ENCODE assay signal across 8 cellular contexts in genomic region chrX:48800574-48801280, GRCh38. TPM values are rescaled to one million over a fixed set of nuclear protein-coding genes. Genes with fewer than 3 reads are reported as not detected.
DNase-seq lines count a peak whose midpoint lies in the region; ATAC-seq, FAIRE-seq and TF ChIP-seq lines count a peak whose summit lies in the region.

No MANE protein-coding gene starts in this region.

- H3K79me2 ChIP-seq in mesendoderm (ENCODE audit: control insufficient read depth, insufficient read depth, low read length): no peaks in the 10 kb centered on the region

- in situ Hi-C loops in IMR-90 (cut with MboI; ENCODE audit: low sequenced_read_pairs): no loop called here

- H2BK15ac ChIP-seq in IMR-90 (ENCODE audit: low read depth, low read length) (no peak overlapping the region), mesendoderm (replicated peaks; ENCODE audit: low read depth) (no peak overlapping the region)

- H3K9ac ChIP-seq in IMR-90 (ENCODE audit: low read depth, low read length) (peak overlapping the region; percentile 54), mesendoderm (ENCODE audit: low read length) (peak overlapping the region; percentile 89)

- 0 out of 2 replicates have a peak overlapping the region, but pooled peaks have one; percentile 93 for H3K56ac ChIP-seq in IMR-90 (ENCODE audit: extremely low read depth, insufficient read depth, low read length)
- peak overlapping the region; percentile 86 for H3K56ac ChIP-seq in mesendoderm (ENCODE audit: low read length)

- peaks cover 13% of the 10 kb centered on the region; the same call in 1 of the 2 replicates for H3K9me1 ChIP-seq in IMR-90 (ENCODE audit: insufficient read depth, low read length)

- H3K18ac ChIP-seq in IMR-90 (ENCODE audit: low read depth, low read length) (peak overlapping the region; percentile 7; the same call in 1 of the 2 replicates), mesendoderm (ENCODE audit: low read length) (no peak overlapping the region)

- no peak for DNase-seq in A549 (ENCODE audit: low read depth in 1 of 2, low spot score in 1 of 2)
- no peak for DNase-seq in IMR-90
- peak in 1 of 4 donors; percentile 5 for DNase-seq in body of pancreas
- peak; percentile 6 for DNase-seq in mesendoderm
- DNase-seq in vagina (ENCODE audit: extremely low spot score in 2 of 2): no peak
- DNase-seq in epidermal melanocyte (ENCODE audit: insufficient read length, low spot score): no peak
- DNase-seq in NCI-H345 (lab: John Stamatoyannopoulos, UW): no peak

- H3K79me1 ChIP-seq in IMR-90 (ENCODE audit: low read depth in 1 of 2, low read length in 2 of 2): peaks cover 0 to 13% of the 10 kb centered on the region in 2 experiments; a peak in 1 of 4 replicates
- H3K79me1 ChIP-seq in mesendoderm (ENCODE audit: low read length): no peaks in the 10 kb centered on the region

- 52% methylated on average over 17 of the region's 17 CpGs for WGBS in A549 (ENCODE audit: missing lambda C conversion rate)
- WGBS in IMR-90 (ENCODE audit: extremely low coverage in 2 of 2, insufficient read length in 1 of 2), 2 experiments: 71% methylated on average over 5 of the region's 17 CpGs; no CpG with 5 or more reads in 1 of the 2 experiments
- 19 to 40% methylated on average over 10 to 17 of the region's 17 CpGs for WGBS in body of pancreas, 2 donors
- no CpG with 5 or more reads among the region's 17 CpGs for WGBS in mesendoderm (ENCODE audit: extremely low coverage, insufficient coverage, low lambda C conversion rate)

- no peaks in the 10 kb centered on the region for H4K20me1 ChIP-seq in IMR-90 (ENCODE audit: insufficient read depth, low read length)

- H2BK20ac ChIP-seq in IMR-90 (ENCODE audit: low read depth, low read length): no peak overlapping the region

- ATAC-seq in A549: no peak
- ATAC-seq in IMR-90 (ENCODE audit: low read depth): no peak
- no peak for ATAC-seq in body of pancreas
- no peak for ATAC-seq in GM19351 (IDR thresholded peaks at IDR 0.05; ENCODE audit: unreplicated experiment)

- peak overlapping the region; percentile 97 for H3K4me2 ChIP-seq in A549
- peak overlapping the region; percentile 87 for H3K4me2 ChIP-seq in IMR-90 (ENCODE audit: low read depth, low read length)
- H3K4me2 ChIP-seq in mesendoderm (ENCODE audit: low read length): peak overlapping the region; percentile 74

- H3K36me3 ChIP-seq in IMR-90 (ENCODE audit: control insufficient read depth, insufficient read depth, low read length): peaks cover 2% of the 10 kb centered on the region; the same call in 1 of the 2 replicates
- H3K36me3 ChIP-seq in body of pancreas (replicated peaks in 1 of 2; ENCODE audit: insufficient read depth in 1 of 2, low read depth in 2 of 2): no peaks in the 10 kb centered on the region
- H3K36me3 ChIP-seq in mesendoderm (ENCODE audit: control insufficient read depth, insufficient read depth, low read length): no peaks in the 10 kb centered on the region
- peaks cover 0 to 11% of the 10 kb centered on the region in 2 donors for H3K36me3 ChIP-seq in vagina

- peak overlapping the region; percentile 96 to 100 for H4K8ac ChIP-seq in IMR-90 (ENCODE audit: low read depth in 2 of 2, low read length in 2 of 2)
- H4K8ac ChIP-seq in mesendoderm (ENCODE audit: low read depth, low read length): no peak overlapping the region

- H3K4ac ChIP-seq in IMR-90 (ENCODE audit: low read depth, low read length): peak overlapping the region; percentile 64
- H3K4ac ChIP-seq in mesendoderm (ENCODE audit: low read depth, low read length): no peak overlapping the region

- H3K14ac ChIP-seq in IMR-90 (replicated peaks; ENCODE audit: low read depth, low read length): peak overlapping the region; percentile 87

- peak overlapping the region; percentile 79 for H4K91ac ChIP-seq in IMR-90 (ENCODE audit: insufficient read depth, low read depth, low read length)

- H4K5ac ChIP-seq in IMR-90 (ENCODE audit: low read depth, low read length) (peak overlapping the region; percentile 92), mesendoderm (ENCODE audit: low read length) (peak overlapping the region; percentile 71)

- H2AK5ac ChIP-seq in IMR-90 (ENCODE audit: low read depth, low read length): peak overlapping the region; percentile 79
- H2AK5ac ChIP-seq in mesendoderm (ENCODE audit: low read length): no peak overlapping the region

- TF ChIP-seq RAD21 in A549 (conservative IDR thresholded peaks at IDR 0.05 in 1 of 2, IDR thresholded peaks at IDR 0.05 in 1 of 2): no peak
- TF ChIP-seq RAD21 in IMR-90 (IDR thresholded peaks at IDR 0.05; ENCODE audit: low read length): no peak

- peak overlapping the region; percentile 96 to 97 for H3K27ac ChIP-seq in A549
- peak overlapping the region; percentile 89 for H3K27ac ChIP-seq in IMR-90 (ENCODE audit: insufficient read depth, low read length)
- peak overlapping the region; percentile 77 to 96 (median 86) for H3K27ac ChIP-seq in body of pancreas
- H3K27ac ChIP-seq in mesendoderm (ENCODE audit: low read depth, low read length): peak overlapping the region; percentile 41
- H3K27ac ChIP-seq in vagina: peak overlapping the region; percentile 88

- intact Hi-C loops in IMR-90 (cut with micrococcal nuclease) (loop anchor here (1.0 to 10.0 kb wide), 3 partner anchors 63 to 906 kb away; no protein-coding TSS in a partner anchor), body of pancreas (cut with DNase I) (no loop called here), vagina (cut with DNase I) (no loop called here)

- H2BK5ac ChIP-seq in IMR-90 (ENCODE audit: low read depth, low read length, poor library complexity, severe bottlenecking) (peak overlapping the region; percentile 88), mesendoderm (ENCODE audit: low read length) (no peak overlapping the region)

- CTCF ChIA-PET in A549 (lab: Yijun Ruan, JAX) (interaction anchor here (1.3 to 1.6 kb wide), 3 partner anchors 39 to 169 kb away, joined by 3 to 4 read pairs (median 4); partner anchors contain the start of gene GLOD5), IMR-90 (lab: Yijun Ruan, JAX) (no interaction called here)

- H3K27me3 ChIP-seq in IMR-90 (ENCODE audit: control insufficient read depth, insufficient read depth, low read length) (no peaks in the 10 kb centered on the region), body of pancreas (no peaks in the 10 kb centered on the region), mesendoderm (ENCODE audit: insufficient read depth, low read length, poor library complexity) (no peaks in the 10 kb centered on the region), vagina (no peaks in the 10 kb centered on the region)

- no peak for TF ChIP-seq POLR2A in A549 (IDR thresholded peaks at IDR 0.05; ENCODE audit: low read length)
- TF ChIP-seq POLR2A in IMR-90 (IDR thresholded peaks at IDR 0.05; ENCODE audit: low read depth, low read length): no peak
- TF ChIP-seq POLR2A in body of pancreas (IDR thresholded peaks at IDR 0.05): peak in 1 of 3 donors; percentile 48
- no peak for TF ChIP-seq POLR2A in vagina (IDR thresholded peaks at IDR 0.05)

- peak overlapping the region; percentile 85 for H2AK9ac ChIP-seq in IMR-90 (replicated peaks; ENCODE audit: low read depth, low read length, poor library complexity)

- H2BK120ac ChIP-seq in IMR-90 (ENCODE audit: low read depth, low read length) (no peak overlapping the region; the same call in 1 of the 2 replicates), mesendoderm (ENCODE audit: low read depth, low read length) (no peak overlapping the region)

- dilution Hi-C loops in IMR-90 (cut with HindIII; ENCODE audit: low sequenced_read_pairs, unreplicated experiment): no loop called here

- peak overlapping the region; percentile 64 for H3K4me3 ChIP-seq in A549
- peak overlapping the region; percentile 79 for H3K4me3 ChIP-seq in IMR-90 (ENCODE audit: insufficient read depth, low read depth, low read length)
- no peak overlapping the region for H3K4me3 ChIP-seq in body of pancreas
- H3K4me3 ChIP-seq in mesendoderm (ENCODE audit: low read length): peak overlapping the region; percentile 58
- peak overlapping the region; percentile 55 to 60 for H3K4me3 ChIP-seq in vagina

- H2AFZ ChIP-seq in IMR-90 (replicated peaks; ENCODE audit: low read length, poor library complexity): peak overlapping the region; percentile 100

- no peak for TF ChIP-seq CTCF in A549 (IDR thresholded peaks at IDR 0.05)
- TF ChIP-seq CTCF in IMR-90 (conservative IDR thresholded peaks at IDR 0.05; ENCODE audit: low read depth, low read length): no peak
- no peak for TF ChIP-seq CTCF in body of pancreas (IDR thresholded peaks at IDR 0.05)
- no peak for TF ChIP-seq CTCF in vagina (IDR thresholded peaks at IDR 0.05)

- no peak for TF ChIP-seq EP300 in A549 (IDR thresholded peaks at IDR 0.05)

- no peak for FAIRE-seq in A549 (lab: Jason Lieb, UNC)

- BruUV-seq in IMR-90 (replicated peaks; lab: Mats Ljungman, UMichigan): no TSS peak

- POLR2A ChIA-PET in A549 (lab: Yijun Ruan, JAX): interaction anchor here (1.1 to 1.6 kb wide), 5 partner anchors 63 to 468 kb away, joined by 4 to 23 read pairs (median 6); partner anchors contain the start of genes OTUD5, RBM3 and SLC35A2
- POLR2A ChIA-PET in IMR-90 (lab: Charles Lee; ENCODE audit: unreplicated experiment): no interaction called here

- H3K4me1 ChIP-seq in A549 (peaks cover 11% of the 10 kb centered on the region), IMR-90 (ENCODE audit: control insufficient read depth, insufficient read depth, low read length) (0 out of 2 replicates have a peak, but pooled peaks cover 3% of the 10 kb centered on the region), body of pancreas (peaks cover 8% of the 10 kb centered on the region), mesendoderm (ENCODE audit: control insufficient read depth, low read depth, low read length) (no peaks in the 10 kb centered on the region), vagina (peaks cover 11% of the 10 kb centered on the region)

- no peaks in the 10 kb centered on the region for H3K9me3 ChIP-seq in A549
- no peaks in the 10 kb centered on the region for H3K9me3 ChIP-seq in IMR-90 (ENCODE audit: control insufficient read depth, insufficient read depth, low read length)
- no peaks in the 10 kb centered on the region for H3K9me3 ChIP-seq in body of pancreas
- H3K9me3 ChIP-seq in vagina: no peaks in the 10 kb centered on the region

- H3K23ac ChIP-seq in IMR-90 (ENCODE audit: low read depth, low read length) (peak overlapping the region; percentile 8; the same call in 1 of the 2 replicates), mesendoderm (ENCODE audit: low read length) (no peak overlapping the region)

RNA-seq across cellular contexts. Expression of gene HDAC6, which starts 1.1 kb away (rescaled TPM):
- polyA plus RNA-seq in A549 (2011; rRNA removed): 50.6 and 53.2 TPM in 2 replicates
- 25.6 and 31.0 TPM in 2 replicates for polyA plus RNA-seq in A549 (2012; cell fraction: cytosol; rRNA removed)
- 190 and 192 TPM in 2 replicates for polyA plus RNA-seq in A549 (2012; cell fraction: nucleus; rRNA removed)
- polyA plus RNA-seq in A549 (2017; fragmentation: RNase III; extraction: RNeasy Plus Mini Kit Qiagen cat#74134 plus additional on column Dnase treatment): 38.9 to 52.4 TPM (median 52.1 TPM) in 3 replicates
- 59.2 and 78.7 TPM in 2 replicates for polyA minus RNA-seq in A549 (2011; rRNA and poly(A)+ RNA removed)
- 14.7 and 16.8 TPM in 2 replicates for total RNA-seq in IMR-90 (2012; rRNA removed)
- polyA plus RNA-seq in IMR-90 (2012; rRNA removed): 26.3 and 27.7 TPM in 2 replicates
- 8.5 and 8.9 TPM in 2 replicates for polyA plus RNA-seq in IMR-90 (2012; cell fraction: cytosol; rRNA removed)
- 273 and 300 TPM in 2 replicates for polyA plus RNA-seq in IMR-90 (2012; cell fraction: nucleus; rRNA removed; ENCODE audit: low replicate concordance)
- total RNA-seq in body of pancreas: 10 to 100 TPM; 34.5 to 75.5 TPM
- polyA plus RNA-seq in mesendoderm (2013, experiment 1 of 2): 31.5 TPM
- 29.5 TPM for polyA plus RNA-seq in mesendoderm (2013, experiment 2 of 2)
- total RNA-seq in vagina: 67.8 TPM

RNA-seq across cellular contexts. Expression of gene GATA1, which starts 14.3 kb away (rescaled TPM):
- polyA plus RNA-seq in A549 (2011; rRNA removed): not detected in 2 replicates
- not detected in 2 replicates for polyA plus RNA-seq in A549 (2012; cell fraction: cytosol; rRNA removed)
- not detected in 2 replicates for polyA plus RNA-seq in A549 (2012; cell fraction: nucleus; rRNA removed)
- polyA plus RNA-seq in A549 (2017; fragmentation: RNase III; extraction: RNeasy Plus Mini Kit Qiagen cat#74134 plus additional on column Dnase treatment): not detected in 3 replicates
- not detected in 2 replicates for polyA minus RNA-seq in A549 (2011; rRNA and poly(A)+ RNA removed)
- total RNA-seq in IMR-90 (2012; rRNA removed): not detected in 2 replicates
- polyA plus RNA-seq in IMR-90 (2012; rRNA removed): not detected in 2 replicates
- not detected in 2 replicates for polyA plus RNA-seq in IMR-90 (2012; cell fraction: cytosol; rRNA removed)
- not detected in 2 replicates for polyA plus RNA-seq in IMR-90 (2012; cell fraction: nucleus; rRNA removed; ENCODE audit: low replicate concordance)
- total RNA-seq in body of pancreas: not detected
- polyA plus RNA-seq in mesendoderm (2013, experiment 1 of 2): not detected
- polyA plus RNA-seq in mesendoderm (2013, experiment 2 of 2): not detected
- 1.2 TPM for total RNA-seq in vagina

RNA-seq across cellular contexts. Expression of gene ERAS, which starts 25.6 kb away (rescaled TPM):
- polyA plus RNA-seq in A549 (2011; rRNA removed) (0.07 TPM in 1 of 2 replicates, not detected in the other), A549 (2017; fragmentation: RNase III; extraction: RNeasy Plus Mini Kit Qiagen cat#74134 plus additional on column Dnase treatment) (0.06 to 0.07 TPM in 2 of 3 replicates, not detected in the other), IMR-90 (2012; rRNA removed) (not detected in 2 replicates)
- 0.10 and 0.11 TPM in 2 replicates for polyA plus RNA-seq in A549 (2012; cell fraction: cytosol; rRNA removed)
- 0.87 and 1.9 TPM in 2 replicates for polyA plus RNA-seq in A549 (2012; cell fraction: nucleus; rRNA removed)
- not detected in 2 replicates for polyA minus RNA-seq in A549 (2011; rRNA and poly(A)+ RNA removed)
- total RNA-seq in IMR-90 (2012; rRNA removed) (not detected in 2 replicates), body of pancreas (not detected), vagina (not detected)
- polyA plus RNA-seq in IMR-90 (2012; cell fraction: cytosol; rRNA removed): not detected in 2 replicates
- polyA plus RNA-seq in IMR-90 (2012; cell fraction: nucleus; rRNA removed; ENCODE audit: low replicate concordance): 0.14 and 0.58 TPM in 2 replicates
- not detected for polyA plus RNA-seq in mesendoderm (2013, experiment 1 of 2)
- not detected for polyA plus RNA-seq in mesendoderm (2013, experiment 2 of 2)

RNA-seq across cellular contexts. Expression of gene PCSK1N, which starts 34.7 kb away (rescaled TPM):
- polyA plus RNA-seq in A549 (2011; rRNA removed): 1.7 and 3.0 TPM in 2 replicates
- polyA plus RNA-seq in A549 (2012; cell fraction: cytosol; rRNA removed): 19.1 and 28.3 TPM in 2 replicates
- polyA plus RNA-seq in A549 (2012; cell fraction: nucleus; rRNA removed): 16.3 and 28.5 TPM in 2 replicates
- 15.9 to 22.9 TPM (median 21.2 TPM) in 3 replicates for polyA plus RNA-seq in A549 (2017; fragmentation: RNase III; extraction: RNeasy Plus Mini Kit Qiagen cat#74134 plus additional on column Dnase treatment)
- polyA minus RNA-seq in A549 (2011; rRNA and poly(A)+ RNA removed): 0.83 and 1.5 TPM in 2 replicates
- not detected in 2 replicates for total RNA-seq in IMR-90 (2012; rRNA removed)
- 0.12 and 0.24 TPM in 2 replicates for polyA plus RNA-seq in IMR-90 (2012; rRNA removed)
- 0.40 and 0.83 TPM in 2 replicates for polyA plus RNA-seq in IMR-90 (2012; cell fraction: cytosol; rRNA removed)
- 0.12 TPM in 1 of 2 replicates, not detected in the other for polyA plus RNA-seq in IMR-90 (2012; cell fraction: nucleus; rRNA removed; ENCODE audit: low replicate concordance)
- 100 to 1,000 TPM; 110 to 196 TPM for total RNA-seq in body of pancreas
- 0.91 TPM for polyA plus RNA-seq in mesendoderm (2013, experiment 1 of 2)
- polyA plus RNA-seq in mesendoderm (2013, experiment 2 of 2): 0.81 TPM
- 15.0 TPM for total RNA-seq in vagina

RNA-seq across cellular contexts. Expression of gene GLOD5, which starts 39.2 kb away (rescaled TPM):
- polyA plus RNA-seq in A549 (2011; rRNA removed) (not detected in 2 replicates), A549 (2017; fragmentation: RNase III; extraction: RNeasy Plus Mini Kit Qiagen cat#74134 plus additional on column Dnase treatment) (not detected in 3 replicates), IMR-90 (2012; rRNA removed) (not detected in 2 replicates)
- not detected in 2 replicates for polyA plus RNA-seq in A549 (2012; cell fraction: cytosol; rRNA removed)
- polyA plus RNA-seq in A549 (2012; cell fraction: nucleus; rRNA removed): not detected in 2 replicates
- polyA minus RNA-seq in A549 (2011; rRNA and poly(A)+ RNA removed): not detected in 2 replicates
- total RNA-seq in IMR-90 (2012; rRNA removed) (not detected in 2 replicates), body of pancreas (not detected), vagina (not detected)
- not detected in 2 replicates for polyA plus RNA-seq in IMR-90 (2012; cell fraction: cytosol; rRNA removed)
- polyA plus RNA-seq in IMR-90 (2012; cell fraction: nucleus; rRNA removed; ENCODE audit: low replicate concordance): not detected in 2 replicates
- polyA plus RNA-seq in mesendoderm (2013, experiment 1 of 2): 0.21 TPM
- 0.13 TPM for polyA plus RNA-seq in mesendoderm (2013, experiment 2 of 2)

Comparison
In these comparisons a context has a peak if more than half of its experiments do, and no peak if none do; other contexts are left out.
1. H3K27ac ChIP-seq: peak in every context shown above with its lines; median percentile 96 in A549; 89 in IMR-90; 88 in vagina; 86 in body of pancreas; 41 in mesendoderm.
2. H3K4me3 ChIP-seq: peak in A549 (single experiment), IMR-90 (single experiment), mesendoderm (single experiment) and vagina (2 of 2); none in body of pancreas (0 of 2).
3. Peak in every context shown above with its lines, with median percentiles within 50 percentile points of each other: H3K4me2 ChIP-seq.